9 cellular contexts compared by ENCODE assay signal in genomic region chr2:206154197-206154596, GRCh38. TPM values are rescaled to one million over a fixed set of nuclear protein-coding genes. Genes with fewer than 3 reads are reported as not detected.
A peak's percentile ranks its signal among the peaks of the same experiment; 100 is the strongest.
DNase-seq lines count a peak whose midpoint lies in the region; ATAC-seq, FAIRE-seq and TF ChIP-seq lines count a peak whose summit lies in the region.
"Had no signal": no experiment of that assay in that cellular context is flagged by ENCODE, and none has a peak within 500 bp of the region (broad histone marks: within the 10 kb centered on the region; RNA-seq: fewer than 3 reads in every experiment).

No MANE protein-coding gene starts in this region.

- DNase-seq in GM12891 (ENCODE audit: insufficient read length, low spot score) (no peak), PC-3 (peak; percentile 26), right lobe of liver (no peak), cortex of kidney (lab: John Stamatoyannopoulos, UW) (no peak), mammary epithelial cell (no peak)
- no peak for DNase-seq in activated T-cell treated with anti-CD3 and anti-CD28 coated beads, Interleukin-2, amount 50 U/mL, for 4 hours
- DNase-seq: amygdala had no signal

- H3K9me3 Mint-ChIP-seq in activated T-cell treated with anti-CD3 and anti-CD28 coated beads, Interleukin-2, amount 50 U/mL, for 4 hours, result no peaks in the 10 kb centered on the region

- H4K20me1 ChIP-seq in PC-3 (ENCODE audit: low read length), result peaks cover 7% of the 10 kb centered on the region; the same call in 1 of the 2 replicates
- H4K20me1 ChIP-seq in mammary epithelial cell (ENCODE audit: insufficient read depth, low read length), result no peaks in the 10 kb centered on the region

- H3K4me3 Mint-ChIP-seq in activated T-cell treated with anti-CD3 and anti-CD28 coated beads, Interleukin-2, amount 50 U/mL, for 4 hours, result no peak overlapping the region

- in situ Hi-C loops in mammary epithelial cell (cut with MboI; ENCODE audit: low sequenced_read_pairs in 2 of 2), result no loop called here

- peak; percentile 23 for FAIRE-seq in GM12891 (lab: Jason Lieb, UNC)

- peaks cover 69% of the 10 kb centered on the region for H3K79me2 ChIP-seq in PC-3 (ENCODE audit: low read length)
- H3K79me2 ChIP-seq in mammary epithelial cell (ENCODE audit: insufficient read depth, low read length), result peaks cover 87% of the 10 kb centered on the region

- POLR2A ChIA-PET in PC-3 (lab: Charles Lee; ENCODE audit: unreplicated experiment), result no interaction called here

- H3K9me3 ChIP-seq in PC-3 (ENCODE audit: low read length) (no peaks in the 10 kb centered on the region), right lobe of liver (no peaks in the 10 kb centered on the region), mammary epithelial cell (replicated peaks; ENCODE audit: insufficient read depth, low read length) (no peaks in the 10 kb centered on the region)

- H3K27me3 ChIP-seq in PC-3 (ENCODE audit: low read length), result no peaks in the 10 kb centered on the region
- no peaks in the 10 kb centered on the region for H3K27me3 ChIP-seq in right lobe of liver
- H3K27me3 ChIP-seq in mammary epithelial cell (ENCODE audit: insufficient read depth, low read length), result no peaks in the 10 kb centered on the region

- H3K27ac ChIP-seq in PC-3 (ENCODE audit: low read length) (no peak overlapping the region), right lobe of liver (no peak overlapping the region), mammary epithelial cell (ENCODE audit: insufficient read depth, low read depth, low read length) (no peak overlapping the region)

- intact Hi-C loops in PC-3 (cut with micrococcal nuclease) (loop anchor here (5.0 kb wide), 1 partner anchor 117 kb away; no protein-coding TSS in a partner anchor), right lobe of liver (cut with DNase I) (loop anchor here in 1 of 2 donors (10.0 kb wide), 1 partner anchor 69 kb away; the partner anchor contains the start of gene INO80D), mammary epithelial cell (cut with micrococcal nuclease) (no loop called here)

- H3K36me3 ChIP-seq in PC-3 (ENCODE audit: low read depth, low read length), result peaks cover 27% of the 10 kb centered on the region; the same call in 1 of the 2 replicates
- peaks cover 0 to 10% (median 0%) of the 10 kb centered on the region in 4 donors for H3K36me3 ChIP-seq in right lobe of liver
- peaks cover 10% of the 10 kb centered on the region for H3K36me3 ChIP-seq in mammary epithelial cell (ENCODE audit: insufficient read depth, low read length)

- CTCF ChIA-PET in PC-3 (lab: Charles Lee), result no interaction called here
- CTCF ChIA-PET in mammary epithelial cell (lab: Charles Lee; ENCODE audit: low non-redundant PET), result no interaction called here

- peaks cover 29% of the 10 kb centered on the region for H3K4me1 Mint-ChIP-seq in activated T-cell treated with anti-CD3 and anti-CD28 coated beads, Interleukin-2, amount 50 U/mL, for 4 hours (ENCODE audit: low read depth)

- H3K36me3 Mint-ChIP-seq in activated T-cell treated with anti-CD3 and anti-CD28 coated beads, Interleukin-2, amount 50 U/mL, for 4 hours (ENCODE audit: insufficient read depth), result peaks cover 15% of the 10 kb centered on the region

- H3F3A ChIP-seq in PC-3 (ENCODE audit: low read length, unreplicated experiment), result no peaks in the 10 kb centered on the region

- ATAC-seq in HG02885 (IDR thresholded peaks at IDR 0.05; ENCODE audit: poor library complexity, unreplicated experiment) (peak; percentile 62), PC-3 (peak; percentile 39; the same call in 1 of the 2 replicates), right lobe of liver (peak; percentile 63 to 81 (median 68)), GM18867 (IDR thresholded peaks at IDR 0.05; ENCODE audit: unreplicated experiment) (no peak)
- no peak for ATAC-seq in activated T-cell treated with anti-CD3 and anti-CD28 coated beads, Interleukin-2, amount 50 U/mL, for 4 hours

- no peak overlapping the region for H3K4me2 ChIP-seq in PC-3 (ENCODE audit: low read length)
- no peak overlapping the region for H3K4me2 ChIP-seq in mammary epithelial cell (ENCODE audit: insufficient read depth, low read depth, low read length)

- H3K4me3 ChIP-seq in PC-3 (ENCODE audit: low read length) (no peak overlapping the region), right lobe of liver (no peak overlapping the region), mammary epithelial cell (replicated peaks in 1 of 3; ENCODE audit: insufficient read depth in 1 of 3, low read depth in 2 of 3, low read length in 3 of 3) (no peak overlapping the region)

- H3K9ac ChIP-seq in PC-3 (ENCODE audit: low read length) (no peak overlapping the region), mammary epithelial cell (ENCODE audit: insufficient read depth, low read length) (no peak overlapping the region)

- dilution Hi-C loops in mammary epithelial cell (cut with HindIII; ENCODE audit: low sequenced_read_pairs), result no loop called here

- 26% methylated on average over 3 of the region's 3 CpGs for WGBS in right lobe of liver (ENCODE audit: insufficient coverage, low coverage, low lambda C conversion rate, missing lambda C conversion rate)
- WGBS in mammary epithelial cell (ENCODE audit: low coverage, missing lambda C conversion rate), result 88% methylated on average over 3 of the region's 3 CpGs

- no peaks in the 10 kb centered on the region for H3K9me2 ChIP-seq in PC-3 (replicated peaks; ENCODE audit: low read length)

- H2AFZ ChIP-seq in PC-3 (ENCODE audit: low read length), result no peak overlapping the region
- no peak overlapping the region for H2AFZ ChIP-seq in mammary epithelial cell (ENCODE audit: low read depth, low read length)

- no peak for TF ChIP-seq POLR2A in GM12891 (IDR thresholded peaks at IDR 0.05; ENCODE audit: low read depth, low read length)
- no peak for TF ChIP-seq POLR2A in right lobe of liver (IDR thresholded peaks at IDR 0.05)

- H3K4me1 ChIP-seq in PC-3 (ENCODE audit: insufficient read depth, low read length) (peaks cover 8% of the 10 kb centered on the region; the same call in 1 of the 2 replicates), right lobe of liver (peaks cover 0 to 43% (median 10%) of the 10 kb centered on the region in 4 donors), mammary epithelial cell (ENCODE audit: insufficient read depth, low read length) (peaks cover 4% of the 10 kb centered on the region)

- TF ChIP-seq CTCF in PC-3 (conservative IDR thresholded peaks at IDR 0.05; ENCODE audit: low read depth, low read length) (peak; percentile 49), right lobe of liver (IDR thresholded peaks at IDR 0.05) (peak; percentile 30 to 49 (median 39)), mammary epithelial cell (conservative IDR thresholded peaks at IDR 0.05 in 1 of 2, IDR thresholded peaks at IDR 0.05 in 1 of 2; ENCODE audit: extremely low read depth in 1 of 2, insufficient read depth in 1 of 2, low read depth in 1 of 2, low read length in 2 of 2) (peak in 1 of 2 donors; percentile 9)

- BruUV-seq in PC-3 (replicated peaks; lab: Mats Ljungman, UMichigan), result no TSS peak
- no TSS peak for BruUV-seq in mammary epithelial cell (replicated peaks; lab: Mats Ljungman, UMichigan)

- no peaks in the 10 kb centered on the region for H3K27me3 Mint-ChIP-seq in activated T-cell treated with anti-CD3 and anti-CD28 coated beads, Interleukin-2, amount 50 U/mL, for 4 hours (ENCODE audit: low read depth)

TF ChIP-seq in GM12891, 5 proteins besides CTCF, POLR2A, EP300 and RAD21:
- TF ChIP-seq TAF1 (IDR thresholded peaks at IDR 0.05; ENCODE audit: low read depth, low read length) (no peak), POLR2AphosphoS5 (IDR thresholded peaks at IDR 0.05; ENCODE audit: low read depth, low read length) (no peak), POU2F2 (IDR thresholded peaks at IDR 0.05; ENCODE audit: low read depth, low read length) (no peak), PAX5 (IDR thresholded peaks at IDR 0.05; ENCODE audit: insufficient read depth, low read length, severe bottlenecking) (no peak), SPI1 (IDR thresholded peaks at IDR 0.05; ENCODE audit: low read depth, low read length) (no peak)

RNA-seq across cellular contexts. Expression of gene NDUFS1, which starts 5.0 kb away (rescaled TPM):
- polyA plus RNA-seq in GM12891 (2012; ENCODE audit: low read depth, missing spikeins), result 52.0 TPM
- total RNA-seq in PC-3 (2014; rRNA removed), result 80.7 and 110 TPM in 2 replicates
- 100 to 1,000 TPM in 4 of 6 experiments, 10 to 100 TPM in 2; 89.2 to 135 (median 105) TPM for total RNA-seq in right lobe of liver
- total RNA-seq in mammary epithelial cell, result 10 to 100 TPM; 74.6 to 80.9 TPM
- 76.5 TPM for polyA plus RNA-seq in mammary epithelial cell
- 142 TPM for polyA minus RNA-seq in mammary epithelial cell
- total RNA-seq in activated T-cell treated with anti-CD3 and anti-CD28 coated beads, Interleukin-2, amount 50 U/mL, for 4 hours, result 10 to 100 TPM; 70.4 to 74.1 (median 71.2) TPM

RNA-seq across cellular contexts. Expression of gene EEF1B2, which starts 5.5 kb away (rescaled TPM):
- polyA plus RNA-seq in GM12891 (2012; ENCODE audit: low read depth, missing spikeins), result 1,468 TPM
- total RNA-seq in PC-3 (2014; rRNA removed) (596 and 616 TPM in 2 replicates), right lobe of liver (100 to 1,000 TPM; 146 to 228 (median 190) TPM), mammary epithelial cell (100 to 1,000 TPM; 390 to 583 TPM)
- polyA plus RNA-seq in mammary epithelial cell, result 638 TPM
- polyA minus RNA-seq in mammary epithelial cell, result 218 TPM
- total RNA-seq in activated T-cell treated with anti-CD3 and anti-CD28 coated beads, Interleukin-2, amount 50 U/mL, for 4 hours, result 1,000 to 10,000 TPM; 1,014 to 1,071 (median 1,068) TPM

Comparison
In these comparisons a context has a peak if more than half of its experiments do, and no peak if none do; other contexts are left out.
1. ATAC-seq: peak in HG02885 (single experiment), PC-3 (single experiment) and right lobe of liver (4 of 4); none in activated T-cell treated with anti-CD3 and anti-CD28 coated beads, Interleukin-2, amount 50 U/mL, for 4 hours (0 of 2) and GM18867 (single experiment).